Comparison of ENCODE assay signal across 19 cellular contexts in the genomic region with DNA sequence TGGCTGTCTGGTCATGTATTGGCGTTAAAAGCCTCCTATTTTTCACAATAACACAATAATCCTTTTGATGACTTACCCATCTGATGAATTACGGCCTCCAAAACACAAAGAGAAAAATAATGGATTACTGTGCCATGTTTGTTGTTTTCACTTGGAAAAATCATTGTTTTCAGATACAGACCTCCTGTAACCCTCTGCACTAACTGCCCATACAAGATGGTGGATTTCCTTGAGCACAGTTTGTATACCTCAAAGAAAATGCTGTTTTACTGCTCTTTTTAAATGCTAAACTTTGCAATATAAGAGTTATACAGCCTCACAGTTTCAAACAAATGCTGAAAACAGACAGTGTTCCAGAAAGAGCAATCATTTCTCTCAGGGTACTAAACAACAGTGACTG.
DNase-seq lines count a peak whose midpoint lies in the region; ATAC-seq and TF ChIP-seq lines count a peak whose summit lies in the region.
"Had no signal": no experiment of that assay in that cellular context is flagged by ENCODE, and none has a peak within 500 bp of the region (broad histone marks: within the 10 kb centered on the region; RNA-seq: fewer than 3 reads in every experiment).

No MANE protein-coding gene starts in this region.

- H3K9me3 ChIP-seq in IMR-90 (ENCODE audit: control insufficient read depth, insufficient read depth, low read length) = no peaks in the 10 kb centered on the region
- H3K9me3 ChIP-seq in endodermal cell (ENCODE audit: control insufficient read depth, low read length) = no peaks in the 10 kb centered on the region

- H3K14ac ChIP-seq in IMR-90 (replicated peaks; ENCODE audit: low read depth, low read length) = no peak overlapping the region

- peaks cover 7% of the 10 kb centered on the region for H3K4me1 Mint-ChIP-seq in stimulated activated memory B cell treated with anti-CD40 and anti-IgM and Interleukin-4, amounts not matched to agents 10 μg/mL and 1 μg/mL and 100 μg/mL, for 72 hours
- H3K4me1 Mint-ChIP-seq in endodermal cell = peaks cover 2% of the 10 kb centered on the region

- no peak overlapping the region for H3K4me2 ChIP-seq in IMR-90 (ENCODE audit: low read depth, low read length)

- H2AFZ ChIP-seq in IMR-90 (replicated peaks; ENCODE audit: low read length, poor library complexity) = no peak overlapping the region

- H3K4me3 ChIP-seq in IMR-90 (ENCODE audit: insufficient read depth, low read depth, low read length) (no peak overlapping the region), endodermal cell (ENCODE audit: low read length) (no peak overlapping the region)

- H3K27ac ChIP-seq in IMR-90 (ENCODE audit: insufficient read depth, low read length) (no peak overlapping the region), cingulate gyrus (ENCODE audit: low read depth, low read length) (peak overlapping the region; percentile 50), endodermal cell (ENCODE audit: low read depth, low read length) (no peak overlapping the region)
- H3K27ac ChIP-seq: HL-60, RWPE1 had no signal

- no peak for TF ChIP-seq RAD21 in IMR-90 (IDR thresholded peaks at IDR 0.05; ENCODE audit: low read length)

- peaks cover 7% of the 10 kb centered on the region for H3K4me1 ChIP-seq in IMR-90 (ENCODE audit: control insufficient read depth, insufficient read depth, low read length)
- H3K4me1 ChIP-seq in endodermal cell (ENCODE audit: control insufficient read depth, insufficient read depth, low read length) = no peaks in the 10 kb centered on the region

- in situ Hi-C loops in IMR-90 (cut with MboI; ENCODE audit: low sequenced_read_pairs) = loop anchor here (10.0 kb wide), 2 partner anchors 287 to 647 kb away; no protein-coding TSS in a partner anchor

- peak overlapping the region; percentile 44; the same call in 1 of the 2 replicates for H3K56ac ChIP-seq in IMR-90 (ENCODE audit: extremely low read depth, insufficient read depth, low read length)

- ATAC-seq in IMR-90 (ENCODE audit: low read depth) (no peak), GM18873 (IDR thresholded peaks at IDR 0.05; ENCODE audit: low FRiP score, unreplicated experiment) (no peak)
- no peak for ATAC-seq in stimulated activated memory B cell treated with anti-CD40 and anti-IgM and Interleukin-4, amounts not matched to agents 10 μg/mL and 1 μg/mL and 100 μg/mL, for 72 hours
- ATAC-seq: PC-3 had no signal

- peak overlapping the region; percentile 0 for H3K27ac Mint-ChIP-seq in stimulated activated memory B cell treated with anti-CD40 and anti-IgM and Interleukin-4, amounts not matched to agents 10 μg/mL and 1 μg/mL and 100 μg/mL, for 72 hours
- no peak overlapping the region for H3K27ac Mint-ChIP-seq in endodermal cell
- H3K27ac Mint-ChIP-seq: B cell, HFFc6 had no signal

- H2AK9ac ChIP-seq in IMR-90 (replicated peaks; ENCODE audit: low read depth, low read length, poor library complexity) = no peak overlapping the region

- no CpG with 5 or more reads among the region's 2 CpGs for WGBS in IMR-90 (ENCODE audit: extremely low coverage in 2 of 2, insufficient read length in 1 of 2), 2 experiments
- 100% methylated on average over 2 of the region's 2 CpGs; no CpG with 5 or more reads in 1 of the 2 experiments for WGBS in endodermal cell (ENCODE audit: insufficient coverage in 1 of 2, insufficient read length in 1 of 2), 2 experiments

- H3K4ac ChIP-seq in IMR-90 (ENCODE audit: low read depth, low read length) = peak overlapping the region; percentile 7

- TF ChIP-seq POLR2A in IMR-90 (IDR thresholded peaks at IDR 0.05; ENCODE audit: low read depth, low read length) = no peak

- peak overlapping the region; percentile 50 for H2BK20ac ChIP-seq in IMR-90 (ENCODE audit: low read depth, low read length)

- BruUV-seq in IMR-90 (replicated peaks; lab: Mats Ljungman, UMichigan) = no TSS peak

- H3K27me3 ChIP-seq in IMR-90 (ENCODE audit: control insufficient read depth, insufficient read depth, low read length) (no peaks in the 10 kb centered on the region), endodermal cell (ENCODE audit: control insufficient read depth, insufficient read depth, low read length, poor library complexity, severe bottlenecking) (no peaks in the 10 kb centered on the region)

- H3K36me3 ChIP-seq in IMR-90 (ENCODE audit: control insufficient read depth, insufficient read depth, low read length) = peaks cover 15% of the 10 kb centered on the region
- H3K36me3 ChIP-seq in endodermal cell (ENCODE audit: control insufficient read depth, insufficient read depth, low read length) = peaks cover 42% of the 10 kb centered on the region

- H3K4me3 Mint-ChIP-seq in stimulated activated memory B cell treated with anti-CD40 and anti-IgM and Interleukin-4, amounts not matched to agents 10 μg/mL and 1 μg/mL and 100 μg/mL, for 72 hours = no peak overlapping the region
- H3K4me3 Mint-ChIP-seq in endodermal cell = no peak overlapping the region
- H3K4me3 Mint-ChIP-seq: B cell, HFFc6 had no signal

- H3K9me1 ChIP-seq in IMR-90 (ENCODE audit: insufficient read depth, low read length) = peaks cover 7% of the 10 kb centered on the region

- no peak overlapping the region for H4K91ac ChIP-seq in IMR-90 (ENCODE audit: insufficient read depth, low read depth, low read length)

- DNase-seq in IMR-90 (no peak), medulla oblongata (ENCODE audit: extremely low spot score) (peak; percentile 41), DMS79 treated with DMSO at 0.1 percent for 48 hours (lab: John Stamatoyannopoulos, UW) (no peak), cerebellar nuclear complex (lab: John Stamatoyannopoulos, UW) (no peak), endodermal cell (no peak)
- DNase-seq: DMS 273 treated with DMSO at 0.1 percent for 48 hours, H7, HFFc6, NCI-H1417, NCI-H187, NCI-H226, NCI-H526, PC-3 had no signal

- H3K9ac ChIP-seq in IMR-90 (ENCODE audit: low read depth, low read length) = no peak overlapping the region
- no peak overlapping the region for H3K9ac ChIP-seq in endodermal cell (ENCODE audit: extremely low read depth, low read length, poor library complexity, severe bottlenecking)

- H4K20me1 ChIP-seq in IMR-90 (ENCODE audit: insufficient read depth, low read length) = peaks cover 3% of the 10 kb centered on the region; the same call in 1 of the 2 replicates

- POLR2A ChIA-PET in IMR-90 (lab: Charles Lee; ENCODE audit: unreplicated experiment) = no interaction called here

- intact Hi-C loops in IMR-90 (cut with micrococcal nuclease) = loop anchor here (10.0 kb wide), 2 partner anchors 367 to 707 kb away; no protein-coding TSS in a partner anchor

- CTCF ChIA-PET in IMR-90 (lab: Yijun Ruan, JAX) = no interaction called here

- peak overlapping the region; percentile 46; the same call in 1 of the 2 replicates for H2BK120ac ChIP-seq in IMR-90 (ENCODE audit: low read depth, low read length)

- no peaks in the 10 kb centered on the region for H3K27me3 Mint-ChIP-seq in stimulated activated memory B cell treated with anti-CD40 and anti-IgM and Interleukin-4, amounts not matched to agents 10 μg/mL and 1 μg/mL and 100 μg/mL, for 72 hours
- no peaks in the 10 kb centered on the region for H3K27me3 Mint-ChIP-seq in endodermal cell (ENCODE audit: insufficient read depth)
- H3K27me3 Mint-ChIP-seq: B cell had no signal

- no peaks in the 10 kb centered on the region for H3K9me3 Mint-ChIP-seq in stimulated activated memory B cell treated with anti-CD40 and anti-IgM and Interleukin-4, amounts not matched to agents 10 μg/mL and 1 μg/mL and 100 μg/mL, for 72 hours
- no peaks in the 10 kb centered on the region for H3K9me3 Mint-ChIP-seq in endodermal cell
- H3K9me3 Mint-ChIP-seq: HFFc6 had no signal

- TF ChIP-seq CTCF in IMR-90 (conservative IDR thresholded peaks at IDR 0.05; ENCODE audit: low read depth, low read length) (no peak), endodermal cell (conservative IDR thresholded peaks at IDR 0.05) (no peak)

- H4K5ac ChIP-seq in IMR-90 (ENCODE audit: low read depth, low read length) = peak overlapping the region; percentile 59; the same call in 1 of the 2 replicates

- dilution Hi-C loops in IMR-90 (cut with HindIII; ENCODE audit: low sequenced_read_pairs, unreplicated experiment) = no loop called here

- peak overlapping the region in 1 of 2 experiments; percentile 51; a peak in 1 of 4 replicates for H4K8ac ChIP-seq in IMR-90 (ENCODE audit: low read depth in 2 of 2, low read length in 2 of 2)

- H2BK5ac ChIP-seq in IMR-90 (ENCODE audit: low read depth, low read length, poor library complexity, severe bottlenecking) = no peak overlapping the region

- peaks cover 19% of the 10 kb centered on the region for H3K36me3 Mint-ChIP-seq in stimulated activated memory B cell treated with anti-CD40 and anti-IgM and Interleukin-4, amounts not matched to agents 10 μg/mL and 1 μg/mL and 100 μg/mL, for 72 hours
- peaks cover 23% of the 10 kb centered on the region for H3K36me3 Mint-ChIP-seq in endodermal cell (ENCODE audit: low read depth)

- peak overlapping the region; percentile 65; the same call in 2 of the 3 replicates for H2BK15ac ChIP-seq in IMR-90 (ENCODE audit: low read depth, low read length)

- H3K79me1 ChIP-seq in IMR-90 (ENCODE audit: low read depth in 1 of 2, low read length in 2 of 2) = peaks cover 5 to 24% of the 10 kb centered on the region in 2 experiments; a peak in 3 of 4 replicates

- H3K18ac ChIP-seq in IMR-90 (ENCODE audit: low read depth, low read length) = peak overlapping the region; percentile 77; the same call in 1 of the 2 replicates

- no peak overlapping the region for H2AK5ac ChIP-seq in IMR-90 (ENCODE audit: low read depth, low read length)

- H3K23ac ChIP-seq in IMR-90 (ENCODE audit: low read depth, low read length) = no peak overlapping the region

TF ChIP-seq in IMR-90, 13 proteins besides CTCF, POLR2A, EP300 and RAD21:
- no peak for TF ChIP-seq CEBPB (IDR thresholded peaks at IDR 0.05; ENCODE audit: low read depth, low read length)
